ENCODE assay signal across 2 cellular contexts in genomic region chr17:48583708-48584582, GRCh38.
A peak's percentile ranks its signal among the peaks of the same experiment; 100 is the strongest.
TF ChIP-seq lines count a peak whose summit lies in the region.

No MANE protein-coding gene starts in this region.

TF ChIP-seq in IMR-90, 13 proteins besides CTCF, POLR2A, EP300 and RAD21:
- TF ChIP-seq NFE2L2 (IDR thresholded peaks at IDR 0.05; ENCODE audit: low read depth, low read length) (no peak), ELK1 (IDR thresholded peaks at IDR 0.05; ENCODE audit: borderline replicate concordance, low read depth, low read length) (no peak), RFX5 (IDR thresholded peaks at IDR 0.05; ENCODE audit: low read depth, low read length) (no peak), FOS (IDR thresholded peaks at IDR 0.05; ENCODE audit: low read depth, low read length) (no peak), CHD1 (IDR thresholded peaks at IDR 0.05; ENCODE audit: low read depth, low read length) (no peak), SMC3 (IDR thresholded peaks at IDR 0.05; ENCODE audit: low read depth, low read length) (no peak), BHLHE40 (IDR thresholded peaks at IDR 0.05; ENCODE audit: low read depth, low read length) (no peak), RCOR1 (IDR thresholded peaks at IDR 0.05; ENCODE audit: insufficient replicate concordance, low read length) (no peak), CEBPB (IDR thresholded peaks at IDR 0.05; ENCODE audit: low read depth, low read length) (no peak), MXI1 (IDR thresholded peaks at IDR 0.05; ENCODE audit: borderline replicate concordance, low read depth, low read length) (no peak), MAZ (IDR thresholded peaks at IDR 0.05; ENCODE audit: borderline replicate concordance, low read depth, low read length) (no peak)
- TF ChIP-seq, protein P1, sequence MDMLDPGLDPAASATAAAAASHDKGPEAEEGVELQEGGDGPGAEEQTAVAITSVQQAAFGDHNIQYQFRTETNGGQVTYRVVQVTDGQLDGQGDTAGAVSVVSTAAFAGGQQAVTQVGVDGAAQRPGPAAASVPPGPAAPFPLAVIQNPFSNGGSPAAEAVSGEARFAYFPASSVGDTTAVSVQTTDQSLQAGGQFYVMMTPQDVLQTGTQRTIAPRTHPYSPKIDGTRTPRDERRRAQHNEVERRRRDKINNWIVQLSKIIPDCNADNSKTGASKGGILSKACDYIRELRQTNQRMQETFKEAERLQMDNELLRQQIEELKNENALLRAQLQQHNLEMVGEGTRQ (IDR thresholded peaks at IDR 0.05; ENCODE audit: low read depth, low read length) = no peak

TF ChIP-seq in K562, 482 proteins besides CTCF, POLR2A, EP300 and RAD21:
- TF ChIP-seq RAD51 (IDR thresholded peaks at IDR 0.05; ENCODE audit: borderline replicate concordance, low read depth) (no peak), CTBP1 (IDR thresholded peaks at IDR 0.05; ENCODE audit: borderline replicate concordance) (no peak), NFIX (CRISPR knock-in tag; IDR thresholded peaks at IDR 0.05; ENCODE audit: low read depth) (no peak), MEF2A (IDR thresholded peaks at IDR 0.05; ENCODE audit: control insufficient read depth, low read depth, low read length) (no peak), ZNF212 (CRISPR knock-in tag; IDR thresholded peaks at IDR 0.05) (0 out of 2 replicates have a peak, but pooled peaks have one; percentile 32), SAFB2 (IDR thresholded peaks at IDR 0.05; ENCODE audit: borderline replicate concordance, low read depth, low read length, severe bottlenecking) (no peak), XRCC4 (IDR thresholded peaks at IDR 0.05; ENCODE audit: extremely low read depth, insufficient read depth, insufficient read length) (no peak), DEAF1 (CRISPR knock-in tag; IDR thresholded peaks at IDR 0.05) (no peak), ZNF668 (CRISPR knock-in tag; IDR thresholded peaks at IDR 0.05) (no peak), KAT7 (CRISPR knock-in tag; IDR thresholded peaks at IDR 0.05; ENCODE audit: borderline replicate concordance) (0 out of 2 replicates have a peak, but pooled peaks have one; percentile 40)
- TF ChIP-seq, protein P2, sequence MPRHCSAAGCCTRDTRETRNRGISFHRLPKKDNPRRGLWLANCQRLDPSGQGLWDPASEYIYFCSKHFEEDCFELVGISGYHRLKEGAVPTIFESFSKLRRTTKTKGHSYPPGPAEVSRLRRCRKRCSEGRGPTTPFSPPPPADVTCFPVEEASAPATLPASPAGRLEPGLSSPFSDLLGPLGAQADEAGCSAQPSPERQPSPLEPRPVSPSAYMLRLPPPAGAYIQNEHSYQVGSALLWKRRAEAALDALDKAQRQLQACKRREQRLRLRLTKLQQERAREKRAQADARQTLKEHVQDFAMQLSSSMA (CRISPR knock-in tag; IDR thresholded peaks at IDR 0.05) = 0 out of 2 replicates have a peak, but pooled peaks have one; percentile 13
- TF ChIP-seq, protein P3, sequence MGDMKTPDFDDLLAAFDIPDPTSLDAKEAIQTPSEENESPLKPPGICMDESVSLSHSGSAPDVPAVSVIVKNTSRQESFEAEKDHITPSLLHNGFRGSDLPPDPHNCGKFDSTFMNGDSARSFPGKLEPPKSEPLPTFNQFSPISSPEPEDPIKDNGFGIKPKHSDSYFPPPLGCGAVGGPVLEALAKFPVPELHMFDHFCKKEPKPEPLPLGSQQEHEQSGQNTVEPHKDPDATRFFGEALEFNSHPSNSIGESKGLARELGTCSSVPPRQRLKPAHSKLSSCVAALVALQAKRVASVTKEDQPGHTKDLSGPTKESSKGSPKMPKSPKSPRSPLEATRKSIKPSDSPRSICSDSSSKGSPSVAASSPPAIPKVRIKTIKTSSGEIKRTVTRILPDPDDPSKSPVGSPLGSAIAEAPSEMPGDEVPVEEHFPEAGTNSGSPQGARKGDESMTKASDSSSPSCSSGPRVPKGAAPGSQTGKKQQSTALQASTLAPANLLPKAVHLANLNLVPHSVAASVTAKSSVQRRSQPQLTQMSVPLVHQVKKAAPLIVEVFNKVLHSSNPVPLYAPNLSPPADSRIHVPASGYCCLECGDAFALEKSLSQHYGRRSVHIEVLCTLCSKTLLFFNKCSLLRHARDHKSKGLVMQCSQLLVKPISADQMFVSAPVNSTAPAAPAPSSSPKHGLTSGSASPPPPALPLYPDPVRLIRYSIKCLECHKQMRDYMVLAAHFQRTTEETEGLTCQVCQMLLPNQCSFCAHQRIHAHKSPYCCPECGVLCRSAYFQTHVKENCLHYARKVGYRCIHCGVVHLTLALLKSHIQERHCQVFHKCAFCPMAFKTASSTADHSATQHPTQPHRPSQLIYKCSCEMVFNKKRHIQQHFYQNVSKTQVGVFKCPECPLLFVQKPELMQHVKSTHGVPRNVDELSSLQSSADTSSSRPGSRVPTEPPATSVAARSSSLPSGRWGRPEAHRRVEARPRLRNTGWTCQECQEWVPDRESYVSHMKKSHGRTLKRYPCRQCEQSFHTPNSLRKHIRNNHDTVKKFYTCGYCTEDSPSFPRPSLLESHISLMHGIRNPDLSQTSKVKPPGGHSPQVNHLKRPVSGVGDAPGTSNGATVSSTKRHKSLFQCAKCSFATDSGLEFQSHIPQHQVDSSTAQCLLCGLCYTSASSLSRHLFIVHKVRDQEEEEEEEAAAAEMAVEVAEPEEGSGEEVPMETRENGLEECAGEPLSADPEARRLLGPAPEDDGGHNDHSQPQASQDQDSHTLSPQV (IDR thresholded peaks at IDR 0.05) = 0 out of 2 replicates have a peak, but pooled peaks have one; percentile 24
